ENCODE assay signal across 10 cellular contexts in genomic region chr10:118564652-118565051, GRCh38. TPM values are rescaled to one million over a fixed set of nuclear protein-coding genes. Genes with fewer than 3 reads are reported as not detected.
DNase-seq lines count a peak whose midpoint lies in the region; ATAC-seq and TF ChIP-seq lines count a peak whose summit lies in the region.
"Had no signal": no experiment of that assay in that cellular context is flagged by ENCODE, and none has a peak within 500 bp of the region (broad histone marks: within the 10 kb centered on the region; RNA-seq: fewer than 3 reads in every experiment).

No MANE protein-coding gene starts in this region.

- TF ChIP-seq RAD21 in Ishikawa (IDR thresholded peaks at IDR 0.05; ENCODE audit: low read depth), result peak; percentile 66

- no peak overlapping the region for H3K4me3 Mint-ChIP-seq in CD8-positive, alpha-beta memory T cell

- no peak for ATAC-seq in lung (ENCODE audit: insufficient read depth, low FRiP score)
- no peak for ATAC-seq in left colon

- H3K27ac Mint-ChIP-seq in CD8-positive, alpha-beta memory T cell, result peak overlapping the region in 1 of 8 donors; percentile 36

- H3K27ac ChIP-seq in brain microvascular endothelial cell (no peak overlapping the region), lung (ENCODE audit: low read depth in 1 of 2, low read length in 1 of 2) (no peak overlapping the region)
- H3K27ac ChIP-seq in CD8-positive, alpha-beta memory T cell (ENCODE audit: low read depth, low read length), result no peak overlapping the region

- peak; percentile 33 for TF ChIP-seq CTCF in brain microvascular endothelial cell (IDR thresholded peaks at IDR 0.05; ENCODE audit: low read depth, low read length, missing control alignments)
- TF ChIP-seq CTCF in lung (IDR thresholded peaks at IDR 0.05; ENCODE audit: control extremely low read depth, extremely low read depth), result no peak

- H3K9me3 Mint-ChIP-seq in CD8-positive, alpha-beta memory T cell, result peaks cover 0 to 6% (median 3%) of the 10 kb centered on the region in 5 donors

- DNase-seq in COLO668 (lab: John Stamatoyannopoulos, UW; ENCODE audit: unreplicated experiment) (peak; percentile 23), brain microvascular endothelial cell (no peak), lung (ENCODE audit: low spot score) (peak; percentile 20), left colon (no peak), NOMO-1 treated with dmso at 0.1 percent for 144 hours (lab: John Stamatoyannopoulos, UW; ENCODE audit: unreplicated experiment) (no peak)
- no peak for DNase-seq in CD8-positive, alpha-beta memory T cell
- DNase-seq in stimulated activated CD4-positive, alpha-beta T cell treated with anti-CD3 and anti-CD28 coated beads, Interleukin-4, amount 100 ng/mL, for 4 hours, result no peak
- DNase-seq: KG1, SW 1271 had no signal

- H3K4me3 ChIP-seq in brain microvascular endothelial cell (ENCODE audit: low read depth, low read length) (no peak overlapping the region), lung (no peak overlapping the region)
- H3K4me3 ChIP-seq in CD8-positive, alpha-beta memory T cell (ENCODE audit: low read length), result no peak overlapping the region

- in situ Hi-C loops in brain microvascular endothelial cell (cut with HindIII; ENCODE audit: low pct_ligation_motif_present, low sequenced_read_pairs), result no loop called here

- no peak for TF ChIP-seq EP300 in Ishikawa (IDR thresholded peaks at IDR 0.05; ENCODE audit: borderline replicate concordance)

- peaks cover 11 to 41% of the 10 kb centered on the region in 2 donors for H3K27me3 Mint-ChIP-seq in CD8-positive, alpha-beta memory T cell

- H3K27me3 ChIP-seq in brain microvascular endothelial cell (replicated peaks) (no peaks in the 10 kb centered on the region), lung (ENCODE audit: control insufficient read depth, insufficient read depth) (no peaks in the 10 kb centered on the region)
- H3K27me3 ChIP-seq in CD8-positive, alpha-beta memory T cell (ENCODE audit: insufficient read depth, low read length, poor library complexity, severe bottlenecking), result no peaks in the 10 kb centered on the region

- intact Hi-C loops in left colon (cut with DNase I, micrococcal nuclease), result no loop called here

- H3K4me1 ChIP-seq in lung (ENCODE audit: control insufficient read depth in 2 of 2, insufficient read depth in 2 of 2, low read length in 2 of 2), result no peaks in the 10 kb centered on the region
- H3K4me1 ChIP-seq in CD8-positive, alpha-beta memory T cell (ENCODE audit: insufficient read depth, low read length), result peaks cover 11% of the 10 kb centered on the region

- POLR2A ChIA-PET in CD8-positive, alpha-beta memory T cell (lab: Charles Lee), result no interaction called here

- peaks cover 3% of the 10 kb centered on the region in 2 donors for H3K9me3 ChIP-seq in lung (ENCODE audit: control insufficient read depth in 2 of 2, insufficient read depth in 1 of 2, low read length in 1 of 2)
- no peaks in the 10 kb centered on the region for H3K9me3 ChIP-seq in CD8-positive, alpha-beta memory T cell (ENCODE audit: low read length)

- CTCF ChIA-PET in CD8-positive, alpha-beta memory T cell (lab: Charles Lee), result no interaction called here

- peaks cover 2 to 7% (median 4%) of the 10 kb centered on the region in 3 donors for H3K4me1 Mint-ChIP-seq in CD8-positive, alpha-beta memory T cell

- peaks cover 0 to 5% (median 2%) of the 10 kb centered on the region in 3 donors for H3K36me3 Mint-ChIP-seq in CD8-positive, alpha-beta memory T cell

- 44 to 55% methylated on average over 6 of the region's 6 CpGs for WGBS in lung, 2 donors

- H3K36me3 ChIP-seq in brain microvascular endothelial cell (replicated peaks) (no peaks in the 10 kb centered on the region), lung (ENCODE audit: control insufficient read depth in 2 of 2, insufficient read depth in 2 of 2, low read length in 2 of 2) (no peaks in the 10 kb centered on the region)
- no peaks in the 10 kb centered on the region for H3K36me3 ChIP-seq in CD8-positive, alpha-beta memory T cell (ENCODE audit: insufficient read depth, low read length)

TF ChIP-seq in Ishikawa, 13 proteins besides CTCF, POLR2A, EP300 and RAD21:
- 0 out of 2 replicates have a peak, but pooled peaks have one; percentile 14 for TF ChIP-seq TEAD4 (IDR thresholded peaks at IDR 0.05)
- no peak for TF ChIP-seq REST (IDR thresholded peaks at IDR 0.05; ENCODE audit: low read depth)

RNA-seq across cellular contexts. Expression of gene PRLHR, which starts 30.8 kb away (rescaled TPM):
- not detected for total RNA-seq in lung
- polyA plus RNA-seq in lung, result not detected
- total RNA-seq in left colon, result not detected
- not detected for total RNA-seq in CD8-positive, alpha-beta memory T cell
- polyA plus RNA-seq in CD8-positive, alpha-beta memory T cell, result not detected

Comparison
In these comparisons a context has a peak if more than half of its experiments do, and no peak if none do; other contexts are left out.
1. DNase-seq: peak in COLO668 (single experiment) and lung (single experiment); none in brain microvascular endothelial cell (single experiment), left colon (0 of 2), NOMO-1 treated with dmso at 0.1 percent for 144 hours (single experiment), CD8-positive, alpha-beta memory T cell (0 of 5) and stimulated activated CD4-positive, alpha-beta T cell treated with anti-CD3 and anti-CD28 coated beads, Interleukin-4, amount 100 ng/mL, for 4 hours (0 of 2).